15 cellular contexts compared by ENCODE assay signal in genomic region chr17:63631062-63631461, GRCh38. TPM values are rescaled to one million over a fixed set of nuclear protein-coding genes. Genes with fewer than 3 reads are reported as not detected.
DNase-seq lines count a peak whose midpoint lies in the region; ATAC-seq and TF ChIP-seq lines count a peak whose summit lies in the region.
"Had no signal": no experiment of that assay in that cellular context is flagged by ENCODE, and none has a peak within 500 bp of the region (broad histone marks: within the 10 kb centered on the region; RNA-seq: fewer than 3 reads in every experiment).

No MANE protein-coding gene starts in this region.

- H3K9me3 Mint-ChIP-seq in endodermal cell = no peaks in the 10 kb centered on the region
- H3K9me3 Mint-ChIP-seq in glutamatergic neuron (ENCODE audit: unreplicated experiment) = no peaks in the 10 kb centered on the region

- H3K27me3 ChIP-seq in HUES48 (ENCODE audit: control insufficient read depth, insufficient read depth, low read length) (no peaks in the 10 kb centered on the region), endodermal cell (ENCODE audit: control insufficient read depth, insufficient read depth, low read length, poor library complexity, severe bottlenecking) (peaks cover 3% of the 10 kb centered on the region), prostate gland (replicated peaks; ENCODE audit: insufficient read depth) (no peaks in the 10 kb centered on the region), PC-9 (ENCODE audit: insufficient read depth, low read depth) (no peaks in the 10 kb centered on the region), gastrocnemius medialis (no peaks in the 10 kb centered on the region)
- H3K27me3 ChIP-seq: SJCRH30 had no signal

- in situ Hi-C loops in gastrocnemius medialis (cut with MboI; ENCODE audit: low sequenced_read_pairs in 4 of 4) = no loop called here

- ATAC-seq in gastrocnemius medialis = no peak

- H3K9ac ChIP-seq in HUES48 (ENCODE audit: low read depth, low read length) = no peak overlapping the region
- H3K9ac ChIP-seq in endodermal cell (ENCODE audit: extremely low read depth, low read length, poor library complexity, severe bottlenecking) = no peak overlapping the region

- H3K4me3 Mint-ChIP-seq in endodermal cell (no peak overlapping the region), glutamatergic neuron (ENCODE audit: unreplicated experiment) (no peak overlapping the region)

- TF ChIP-seq CTCF in endodermal cell (conservative IDR thresholded peaks at IDR 0.05) (no peak), prostate gland (IDR thresholded peaks at IDR 0.05) (no peak), PC-9 (conservative IDR thresholded peaks at IDR 0.05) (no peak), gastrocnemius medialis (IDR thresholded peaks at IDR 0.05 in 4 of 5, conservative IDR thresholded peaks at IDR 0.05 in 1 of 5) (no peak), glutamatergic neuron (IDR thresholded peaks at IDR 0.05; ENCODE audit: partially characterized antibody, unreplicated experiment) (no peak)

- H3F3A ChIP-seq in PC-9 (ENCODE audit: insufficient read depth, low read depth) = no peaks in the 10 kb centered on the region

- no peaks in the 10 kb centered on the region for H3K9me2 ChIP-seq in PC-9 (ENCODE audit: insufficient read depth)

- WGBS in endodermal cell (ENCODE audit: insufficient coverage in 1 of 2, insufficient read length in 1 of 2), 2 experiments = 82 to 90% methylated on average over 1 to 3 of the region's 3 CpGs
- 90% methylated on average over 3 of the region's 3 CpGs for WGBS in prostate gland

- H2AFZ ChIP-seq in PC-9 = no peak overlapping the region

- H3K27me3 Mint-ChIP-seq in endodermal cell (ENCODE audit: insufficient read depth) (no peaks in the 10 kb centered on the region), glutamatergic neuron (ENCODE audit: unreplicated experiment) (no peaks in the 10 kb centered on the region)

- peaks cover 46% of the 10 kb centered on the region for H3K4me1 ChIP-seq in HUES48 (ENCODE audit: control insufficient read depth, insufficient read depth, low read length)
- H3K4me1 ChIP-seq in endodermal cell (ENCODE audit: control insufficient read depth, insufficient read depth, low read length) = peaks cover 12% of the 10 kb centered on the region
- peaks cover 14% of the 10 kb centered on the region for H3K4me1 ChIP-seq in prostate gland (replicated peaks)
- H3K4me1 ChIP-seq in PC-9 (replicated peaks; ENCODE audit: insufficient read depth) = no peaks in the 10 kb centered on the region
- peaks cover 47 to 83% of the 10 kb centered on the region in 2 donors for H3K4me1 ChIP-seq in gastrocnemius medialis
- H3K4me1 ChIP-seq: SJCRH30 had no signal

- intact Hi-C loops in prostate gland (cut with DNase I) = no loop called here
- intact Hi-C loops in PC-9 (cut with micrococcal nuclease; ENCODE audit: unreplicated experiment) = no loop called here
- intact Hi-C loops in gastrocnemius medialis (cut with DNase I; ENCODE audit: low total_unique reads) = no loop called here

- H3K79me2 ChIP-seq in PC-9 (ENCODE audit: low read depth) = no peaks in the 10 kb centered on the region

- TF ChIP-seq POLR2A in prostate gland (IDR thresholded peaks at IDR 0.05) (no peak), gastrocnemius medialis (IDR thresholded peaks at IDR 0.05) (no peak)

- H3K4me3 ChIP-seq in HUES48 (ENCODE audit: low read depth, low read length) (0 out of 2 replicates have a peak overlapping the region, but pooled peaks have one; percentile 7), endodermal cell (ENCODE audit: low read length) (no peak overlapping the region), prostate gland (no peak overlapping the region), PC-9 (no peak overlapping the region), gastrocnemius medialis (no peak overlapping the region)
- H3K4me3 ChIP-seq: HAP-1, SJCRH30 had no signal

- no peak overlapping the region for H3K4me2 ChIP-seq in PC-9

- H3K27ac ChIP-seq in HUES48 (ENCODE audit: low read depth, low read length) (peak overlapping the region; percentile 83), endodermal cell (ENCODE audit: low read depth, low read length) (no peak overlapping the region), prostate gland (peak overlapping the region; percentile 6 to 13), PC-9 (no peak overlapping the region), gastrocnemius medialis (no peak overlapping the region)
- H3K27ac ChIP-seq: SJCRH30 had no signal

- POLR2A ChIA-PET in PC-9 (lab: Charles Lee; ENCODE audit: unreplicated experiment) = no interaction called here

- H3K9me3 ChIP-seq in HUES48 (ENCODE audit: control insufficient read depth, insufficient read depth, low read length) (no peaks in the 10 kb centered on the region), endodermal cell (ENCODE audit: control insufficient read depth, low read length) (no peaks in the 10 kb centered on the region), prostate gland (no peaks in the 10 kb centered on the region), PC-9 (ENCODE audit: insufficient read depth, low read depth) (no peaks in the 10 kb centered on the region), gastrocnemius medialis (no peaks in the 10 kb centered on the region)
- H3K9me3 ChIP-seq: HAP-1, SJCRH30 had no signal

- H3K36me3 ChIP-seq in HUES48 (ENCODE audit: control insufficient read depth, insufficient read depth, low read length) (peaks cover 15% of the 10 kb centered on the region; the same call in 1 of the 2 replicates), endodermal cell (ENCODE audit: control insufficient read depth, insufficient read depth, low read length) (peaks cover 16% of the 10 kb centered on the region), prostate gland (no peaks in the 10 kb centered on the region), PC-9 (ENCODE audit: low read depth) (no peaks in the 10 kb centered on the region), gastrocnemius medialis (peaks cover 0 to 10% of the 10 kb centered on the region in 2 donors)

- no peaks in the 10 kb centered on the region for H4K20me1 ChIP-seq in PC-9 (ENCODE audit: insufficient read depth)

- peak overlapping the region; percentile 45 for H3K27ac Mint-ChIP-seq in endodermal cell
- no peak overlapping the region for H3K27ac Mint-ChIP-seq in glutamatergic neuron (ENCODE audit: unreplicated experiment)

- CTCF ChIA-PET in PC-9 (lab: Charles Lee) = no interaction called here

- H3K4me1 Mint-ChIP-seq in endodermal cell = peaks cover 46% of the 10 kb centered on the region
- peaks cover 22% of the 10 kb centered on the region for H3K4me1 Mint-ChIP-seq in glutamatergic neuron (ENCODE audit: low read depth, unreplicated experiment)

- no TSS peak for BruUV-seq in PC-9 (replicated peaks; lab: Mats Ljungman, UMichigan)

- no peaks in the 10 kb centered on the region for H3K36me3 Mint-ChIP-seq in endodermal cell (ENCODE audit: low read depth)
- no peaks in the 10 kb centered on the region for H3K36me3 Mint-ChIP-seq in glutamatergic neuron (ENCODE audit: unreplicated experiment)

- DNase-seq in MV-4-11 (lab: John Stamatoyannopoulos, UW) (peak; percentile 19), endodermal cell (no peak), prostate gland (ENCODE audit: low spot score) (no peak), PC-9 (no peak), gastrocnemius medialis (no peak), glutamatergic neuron (no peak)
- DNase-seq: ACHN, DMS79 treated with DMSO at 0.1 percent for 48 hours, NCI-H1417 treated with DMSO at 0.1 percent for 48 hours, NCI-H1930, NCI-H226, NCI-H524, SJCRH30 had no signal

RNA-seq across cellular contexts. Expression of gene MAP3K3, which starts 8.8 kb away (rescaled TPM):
- total RNA-seq in endodermal cell (10 to 100 TPM; 19.9 to 23.3 TPM), prostate gland (10 to 100 TPM; 44.0 to 72.0 TPM), PC-9 (2021) (12.9 and 14.1 TPM in 2 replicates), gastrocnemius medialis (10 to 100 TPM; 21.8 to 58.7 (median 29.7) TPM), glutamatergic neuron (ENCODE audit: unreplicated experiment) (54.6 TPM)
- 16.3 TPM for polyA plus RNA-seq in endodermal cell (2013, experiment 1 of 2)
- 18.4 TPM for polyA plus RNA-seq in endodermal cell (2013, experiment 2 of 2)

RNA-seq across cellular contexts. Expression of gene TACO1, which starts 30.4 kb away (rescaled TPM):
- total RNA-seq in endodermal cell = 10 to 100 TPM; 19.6 to 20.3 TPM
- polyA plus RNA-seq in endodermal cell (2013, experiment 1 of 2) = 17.6 TPM
- 21.2 TPM for polyA plus RNA-seq in endodermal cell (2013, experiment 2 of 2)
- 10 to 100 TPM; 12.8 to 17.4 TPM for total RNA-seq in prostate gland
- total RNA-seq in PC-9 (2021) = 25.0 and 27.1 TPM in 2 replicates
- total RNA-seq in gastrocnemius medialis = 10 to 100 TPM; 28.7 to 37.4 (median 30.6) TPM
- 23.2 TPM for total RNA-seq in glutamatergic neuron (ENCODE audit: unreplicated experiment)

Comparison
In these comparisons a context has a peak if more than half of its experiments do, and no peak if none do; other contexts are left out.
1. H3K27ac ChIP-seq: peak in HUES48 (single experiment) and prostate gland (2 of 2); none in endodermal cell (single experiment), PC-9 (single experiment) and gastrocnemius medialis (0 of 4).